14 cellular contexts compared by ENCODE assay signal in the genomic region with DNA sequence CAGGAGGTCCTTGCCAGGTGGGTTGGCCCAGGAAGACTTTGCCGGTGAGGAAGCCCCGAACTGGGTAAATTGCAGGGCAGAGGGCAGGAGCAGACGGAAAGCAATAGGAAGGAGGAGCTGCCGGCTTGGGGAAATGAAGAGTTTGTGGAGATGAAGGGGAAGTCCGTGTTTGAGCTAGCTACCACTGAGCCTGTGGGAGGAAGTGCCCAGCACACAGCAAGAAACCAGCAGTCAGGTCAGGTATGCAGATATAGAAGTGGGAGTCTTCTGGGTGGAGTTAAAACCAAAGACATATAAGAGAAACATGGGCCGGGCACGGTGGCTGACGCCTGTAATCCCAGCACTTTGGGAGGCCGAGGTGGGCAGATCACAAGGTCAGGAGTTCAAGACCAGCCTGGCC. TPM values are rescaled to one million over a fixed set of nuclear protein-coding genes. Genes with fewer than 3 reads are reported as not detected.
A peak's percentile ranks its signal among the peaks of the same experiment; 100 is the strongest.
DNase-seq lines count a peak whose midpoint lies in the region; ATAC-seq, FAIRE-seq and TF ChIP-seq lines count a peak whose summit lies in the region.
"Had no signal": no experiment of that assay in that cellular context is flagged by ENCODE, and none has a peak within 500 bp of the region (broad histone marks: within the 10 kb centered on the region; RNA-seq: fewer than 3 reads in every experiment).

No MANE protein-coding gene starts in this region.

- H3K9me3 ChIP-seq in small intestine (ENCODE audit: control insufficient read depth, low read depth), result no peaks in the 10 kb centered on the region

- peaks cover 0 to 2% of the 10 kb centered on the region in 2 donors for H3K27me3 ChIP-seq in small intestine (ENCODE audit: control insufficient read depth in 2 of 2, insufficient read depth in 2 of 2, low read length in 2 of 2)

- DNase-seq in GM12891 (ENCODE audit: insufficient read length, low spot score) (no peak), NCI-H2029 (lab: John Stamatoyannopoulos, UW) (peak; percentile 82), small intestine (no peak), GDM1 (lab: John Stamatoyannopoulos, UW) (no peak)
- DNase-seq in stimulated activated CD4-positive, alpha-beta T cell treated with anti-CD3 and anti-CD28 coated beads, Interleukin-2, amount 100 ng/mL, for 48 hours, result no peak
- DNase-seq in activated CD8-positive, alpha-beta memory T cell treated with anti-CD3 and anti-CD28 coated beads, Interleukin-2, amount 50 U/mL, for 48 hours, result no peak
- DNase-seq: activated CD4-positive, alpha-beta T cell treated with anti-CD3 and anti-CD28 coated beads, Interleukin-2, amount 50 U/mL, for 1 hour; activated naive CD4-positive, alpha-beta T cell treated with Interleukin-2 at 50 U/mL for 16 hours; mesenchymal stem cell; posterior cingulate gyrus; stimulated activated naive CD4-positive, alpha-beta T cell; SW 1271 had no signal

- TF ChIP-seq POLR2A in GM12891 (IDR thresholded peaks at IDR 0.05; ENCODE audit: low read depth, low read length), result no peak

- FAIRE-seq in GM12891 (lab: Jason Lieb, UNC), result no peak
- no peak for FAIRE-seq in small intestine (lab: Jason Lieb, UNC)

- ATAC-seq in GM21825 (IDR thresholded peaks at IDR 0.05; ENCODE audit: unreplicated experiment) (peak; percentile 70), esophagus mucosa (peak; percentile 32)

- no peaks in the 10 kb centered on the region for H3K36me3 ChIP-seq in small intestine (ENCODE audit: control insufficient read depth in 2 of 2, insufficient read depth in 2 of 2, low read length in 2 of 2)

- 46 to 62% (median 61%) methylated on average over 8 to 9 of the region's 9 CpGs for WGBS in small intestine, 3 donors

- no peak overlapping the region for H3K4me3 ChIP-seq in small intestine (ENCODE audit: low read depth in 1 of 2, low read length in 2 of 2)

- H3K4me1 ChIP-seq in small intestine (ENCODE audit: control insufficient read depth in 2 of 2, insufficient read depth in 1 of 2, low read depth in 1 of 2, low read length in 1 of 2), result no peaks in the 10 kb centered on the region

- no peak overlapping the region for H3K27ac ChIP-seq in small intestine (ENCODE audit: low read depth in 1 of 2, low read length in 1 of 2)

TF ChIP-seq in GM12891, 5 proteins besides CTCF, POLR2A, EP300 and RAD21:
- peak; percentile 66; the same call in 1 of the 2 replicates for TF ChIP-seq POU2F2 (IDR thresholded peaks at IDR 0.05; ENCODE audit: low read depth, low read length)
- no peak for TF ChIP-seq POLR2AphosphoS5 (IDR thresholded peaks at IDR 0.05; ENCODE audit: low read depth, low read length)
- TF ChIP-seq SPI1 (IDR thresholded peaks at IDR 0.05; ENCODE audit: low read depth, low read length), result peak; percentile 90

RNA-seq across cellular contexts. Expression of gene CD24, which starts 34.7 kb away (rescaled TPM):
- 14.5 TPM for polyA plus RNA-seq in GM12891 (2012; ENCODE audit: low read depth, missing spikeins)
- 1,371 TPM for total RNA-seq in esophagus mucosa
- polyA plus RNA-seq in small intestine, result 100 to 1,000 TPM in 1 of 3 donors, 10 to 100 TPM in 2; 41.1 to 436 (median 93.5) TPM
